8 cellular contexts compared by ENCODE assay signal in genomic region chr10:133373104-133373624, GRCh38. TPM values are rescaled to one million over a fixed set of nuclear protein-coding genes. Genes with fewer than 3 reads are reported as not detected.
DNase-seq lines count a peak whose midpoint lies in the region; ATAC-seq, FAIRE-seq and TF ChIP-seq lines count a peak whose summit lies in the region.

TSS of gene ECHS1 (minus strand) at chr10:133373354. CDS start at chr10:133373333, 21 bp downstream.

- H3K9me3 ChIP-seq in adrenal gland (replicated peaks in 1 of 3) (no peaks in the 10 kb centered on the region), heart right ventricle (no peaks in the 10 kb centered on the region), upper lobe of left lung (no peaks in the 10 kb centered on the region)

- peak within 1 kb of the TSS in 2 of 4 donors; percentile 66 to 75 for H3K4me3 ChIP-seq in adrenal gland
- peak within 1 kb of the TSS; percentile 19 to 94 (median 78) for H3K4me3 ChIP-seq in heart right ventricle
- peak within 1 kb of the TSS; percentile 70 to 98 (median 88) for H3K4me3 ChIP-seq in upper lobe of left lung

- H3K4me1 ChIP-seq in adrenal gland (replicated peaks in 1 of 2) = peaks cover 9 to 17% of the 10 kb centered on the region in 2 donors
- peaks cover 7 to 28% (median 21%) of the 10 kb centered on the region in 9 donors for H3K4me1 ChIP-seq in heart right ventricle
- peaks cover 21 to 31% (median 22%) of the 10 kb centered on the region in 4 donors for H3K4me1 ChIP-seq in upper lobe of left lung

- TF ChIP-seq POLR2A in GM12891 (IDR thresholded peaks at IDR 0.05; ENCODE audit: low read depth, low read length) (peak; percentile 83), adrenal gland (IDR thresholded peaks at IDR 0.05) (peak; percentile 49 to 66), upper lobe of left lung (IDR thresholded peaks at IDR 0.05) (peak in 2 of 4 donors; percentile 51 to 82)

- peaks cover 0 to 26% of the 10 kb centered on the region in 2 donors for H3K36me3 ChIP-seq in adrenal gland (replicated peaks in 1 of 2)
- peaks cover 0 to 35% (median 26%) of the 10 kb centered on the region in 9 donors for H3K36me3 ChIP-seq in heart right ventricle
- H3K36me3 ChIP-seq in upper lobe of left lung = peaks cover 5 to 24% (median 21%) of the 10 kb centered on the region in 4 donors

- no peak for TF ChIP-seq CTCF in adrenal gland (IDR thresholded peaks at IDR 0.05)
- no peak for TF ChIP-seq CTCF in heart right ventricle (IDR thresholded peaks at IDR 0.05)
- no peak for TF ChIP-seq CTCF in upper lobe of left lung (IDR thresholded peaks at IDR 0.05)

- FAIRE-seq in GM12891 (lab: Jason Lieb, UNC) = peak; percentile 99

- no peaks in the 10 kb centered on the region for H3K27me3 ChIP-seq in adrenal gland
- H3K27me3 ChIP-seq in heart right ventricle = no peaks in the 10 kb centered on the region
- H3K27me3 ChIP-seq in upper lobe of left lung = no peaks in the 10 kb centered on the region

- ATAC-seq in HG02852 (IDR thresholded peaks at IDR 0.05; ENCODE audit: unreplicated experiment) (peak; percentile 90), heart right ventricle (peak; percentile 98 to 99 (median 99)), upper lobe of left lung (ENCODE audit: low FRiP score in 2 of 2) (peak; percentile 97 to 99)

- intact Hi-C loops in adrenal gland (cut with DNase I) (no loop called here), heart right ventricle (cut with DNase I) (no loop called here), posterior vena cava (cut with DNase I) (no loop called here)

- DNase-seq in GM12891 (ENCODE audit: insufficient read length, low spot score) (peak; percentile 100), NCI-H1436 treated with DMSO at 0.1 percent for 48 hours (lab: John Stamatoyannopoulos, UW) (peak; percentile 73), T-helper 1 cell (peak; percentile 87 to 93 (median 89)), adrenal gland (peak; percentile 94 to 99 (median 97)), heart right ventricle (peak; percentile 96 to 98), posterior vena cava (ENCODE audit: low spot score) (peak; percentile 99), upper lobe of left lung (peak; percentile 98 to 100)

- H3K27ac ChIP-seq in adrenal gland (peak within 1 kb of the TSS; percentile 34 to 99 (median 90)), heart right ventricle (peak within 1 kb of the TSS; percentile 83 to 94 (median 92)), upper lobe of left lung (peak within 1 kb of the TSS; percentile 87 to 93 (median 90))

- WGBS in adrenal gland, 4 donors = 0 to 1% (median 1%) methylated on average over 2 to 57 of the region's 57 CpGs; no CpG with 5 or more reads in 1 of the 4 donors
- WGBS in heart right ventricle, 2 donors = 0 to 1% methylated on average over 34 to 55 of the region's 57 CpGs
- WGBS in upper lobe of left lung, 2 donors = 0% methylated on average over 29 of the region's 57 CpGs; no CpG with 5 or more reads in 1 of the 2 donors

- no peak for TF ChIP-seq EP300 in upper lobe of left lung (IDR thresholded peaks at IDR 0.05)

TF ChIP-seq in GM12891, 5 proteins besides CTCF, POLR2A, EP300 and RAD21:
- TF ChIP-seq POLR2AphosphoS5 (IDR thresholded peaks at IDR 0.05; ENCODE audit: low read depth, low read length) = peak; percentile 82
- TF ChIP-seq TAF1 (IDR thresholded peaks at IDR 0.05; ENCODE audit: low read depth, low read length) = peak; percentile 61; the same call in 1 of the 2 replicates
- peak; percentile 31; the same call in 1 of the 2 replicates for TF ChIP-seq POU2F2 (IDR thresholded peaks at IDR 0.05; ENCODE audit: low read depth, low read length)
- TF ChIP-seq SPI1 (IDR thresholded peaks at IDR 0.05; ENCODE audit: low read depth, low read length) = no peak
TF ChIP-seq in GM12891: peak in this region for 3.

RNA-seq across cellular contexts. Expression of gene ECHS1, which starts in this region (rescaled TPM):
- 71.8 TPM for polyA plus RNA-seq in GM12891 (2012; ENCODE audit: low read depth, missing spikeins)
- 100 to 1,000 TPM; 133 to 280 (median 157) TPM for total RNA-seq in adrenal gland
- polyA plus RNA-seq in adrenal gland = 100 to 1,000 TPM in 2 of 3 donors, 10 to 100 TPM in 1; 74.4 to 126 (median 126) TPM
- 100 to 1,000 TPM; 180 to 275 (median 225) TPM for total RNA-seq in heart right ventricle
- 100 to 1,000 TPM; 117 to 124 TPM for polyA plus RNA-seq in heart right ventricle
- 10 to 100 TPM; 38.8 to 47.3 TPM for total RNA-seq in posterior vena cava
- 10 to 100 TPM; 32.5 to 69.6 (median 53.2) TPM for total RNA-seq in upper lobe of left lung
